1 cellular context compared by ENCODE assay signal in the genomic region with DNA sequence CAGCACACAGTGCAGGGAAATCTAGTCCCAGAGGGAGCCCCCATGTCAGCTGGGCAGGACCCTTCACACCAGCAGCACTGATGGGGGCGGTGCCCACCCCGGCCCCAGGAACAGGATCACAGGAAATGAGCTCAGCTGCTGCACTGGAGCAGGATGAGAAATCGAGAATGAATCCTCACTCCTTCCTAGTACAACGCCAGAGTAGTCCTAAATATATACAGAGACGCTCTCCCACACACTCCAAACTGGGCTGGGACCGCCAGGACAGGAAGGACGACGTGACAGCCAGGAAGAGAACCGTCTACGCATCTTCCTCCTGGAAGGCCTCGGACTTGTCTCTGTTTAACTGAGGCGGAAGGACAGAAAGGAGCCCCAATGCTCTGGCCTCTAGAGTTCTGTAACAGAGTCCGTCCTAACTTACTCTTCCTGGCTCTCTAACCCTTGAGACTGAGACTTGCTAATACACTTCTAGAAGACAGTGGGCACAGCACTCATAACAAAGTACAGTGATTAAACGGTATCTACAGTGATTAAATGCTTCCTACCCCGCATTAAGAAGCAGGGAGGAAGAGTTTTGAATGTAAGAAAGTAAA.
A peak's percentile ranks its signal among the peaks of the same experiment; 100 is the strongest.
TF ChIP-seq lines count a peak whose summit lies in the region.

No MANE protein-coding gene starts in this region.

TF ChIP-seq in SK-N-SH, 30 proteins besides CTCF, POLR2A, EP300 and RAD21 (continued from another document):
- TF ChIP-seq PBX3 (IDR thresholded peaks at IDR 0.05): no peak
- TF ChIP-seq NFIC (IDR thresholded peaks at IDR 0.05; ENCODE audit: borderline replicate concordance): no peak
- TF ChIP-seq FOXM1 (IDR thresholded peaks at IDR 0.05; ENCODE audit: low read depth): no peak
- no peak for TF ChIP-seq MEF2A (IDR thresholded peaks at IDR 0.05; ENCODE audit: borderline replicate concordance, low read depth)
- TF ChIP-seq POLR2AphosphoS5 (IDR thresholded peaks at IDR 0.05; ENCODE audit: low read depth, low read length): no peak
- no peak for TF ChIP-seq CHD2 (IDR thresholded peaks at IDR 0.05; ENCODE audit: low read length, partially characterized antibody)
- TF ChIP-seq GABPA (IDR thresholded peaks at IDR 0.05; ENCODE audit: low read depth): peak; percentile 61
- no peak for TF ChIP-seq GATA2 (CRISPR knock-in tag; IDR thresholded peaks at IDR 0.05)
- TF ChIP-seq ZBTB33 (IDR thresholded peaks at IDR 0.05; ENCODE audit: borderline replicate concordance, low read depth): no peak
- no peak for TF ChIP-seq NRF1 (IDR thresholded peaks at IDR 0.05; ENCODE audit: low read depth, low read length)
- TF ChIP-seq TEAD4 (IDR thresholded peaks at IDR 0.05; ENCODE audit: borderline replicate concordance, insufficient read depth): no peak
- TF ChIP-seq FOSL2 (IDR thresholded peaks at IDR 0.05; ENCODE audit: borderline replicate concordance, low read depth): 0 out of 2 replicates have a peak, but pooled peaks have one; percentile 4
- TF ChIP-seq MAX (IDR thresholded peaks at IDR 0.05; ENCODE audit: low read depth): no peak
- no peak for TF ChIP-seq MXI1 (IDR thresholded peaks at IDR 0.05; ENCODE audit: low read depth, low read length)
- TF ChIP-seq ELF1 (IDR thresholded peaks at IDR 0.05): peak; percentile 55
